Comparison of ENCODE assay signal across 19 cellular contexts in genomic region chr1:96474985-96475743, GRCh38.
A peak's percentile ranks its signal among the peaks of the same experiment; 100 is the strongest.
DNase-seq lines count a peak whose midpoint lies in the region; ATAC-seq and TF ChIP-seq lines count a peak whose summit lies in the region.
"Had no signal": no experiment of that assay in that cellular context is flagged by ENCODE, and none has a peak within 500 bp of the region (broad histone marks: within the 10 kb centered on the region; RNA-seq: fewer than 3 reads in every experiment).

No MANE protein-coding gene starts in this region.

- H2BK15ac ChIP-seq in IMR-90 (ENCODE audit: low read depth, low read length) (no peak overlapping the region), mesendoderm (replicated peaks; ENCODE audit: low read depth) (no peak overlapping the region)

- no peaks in the 10 kb centered on the region for H3K9me1 ChIP-seq in IMR-90 (ENCODE audit: insufficient read depth, low read length)

- H3K4me1 ChIP-seq in IMR-90 (ENCODE audit: control insufficient read depth, insufficient read depth, low read length) (no peaks in the 10 kb centered on the region), mesendoderm (ENCODE audit: control insufficient read depth, low read depth, low read length) (peaks cover 6% of the 10 kb centered on the region)

- WGBS in IMR-90 (ENCODE audit: extremely low coverage in 2 of 2, insufficient read length in 1 of 2), 2 experiments: no CpG with 5 or more reads among the region's 7 CpGs
- no CpG with 5 or more reads among the region's 7 CpGs for WGBS in mesendoderm (ENCODE audit: extremely low coverage, insufficient coverage, low lambda C conversion rate)

- ATAC-seq in IMR-90 (ENCODE audit: low read depth) (no peak), GM18519 (IDR thresholded peaks at IDR 0.05; ENCODE audit: low FRiP score, unreplicated experiment) (no peak), HG03095 (IDR thresholded peaks at IDR 0.05; ENCODE audit: unreplicated experiment) (no peak)
- ATAC-seq: GM12878, K562, Panc1 had no signal

- H2AK9ac ChIP-seq in IMR-90 (replicated peaks; ENCODE audit: low read depth, low read length, poor library complexity): no peak overlapping the region

- H2AK5ac ChIP-seq in IMR-90 (ENCODE audit: low read depth, low read length): no peak overlapping the region
- no peak overlapping the region for H2AK5ac ChIP-seq in mesendoderm (ENCODE audit: low read length)

- H2BK120ac ChIP-seq in IMR-90 (ENCODE audit: low read depth, low read length): no peak overlapping the region
- H2BK120ac ChIP-seq in mesendoderm (ENCODE audit: low read depth, low read length): no peak overlapping the region

- CTCF ChIA-PET in IMR-90 (lab: Yijun Ruan, JAX): no interaction called here

- H3K56ac ChIP-seq in IMR-90 (ENCODE audit: extremely low read depth, insufficient read depth, low read length) (no peak overlapping the region), mesendoderm (ENCODE audit: low read length) (no peak overlapping the region)

- DNase-seq in ELF-1 (ENCODE audit: low read depth, low spot score) (peak; percentile 87), IMR-90 (no peak), iPS DF 19.7 (ENCODE audit: low read depth, low spot score) (peak; percentile 76), mesendoderm (peak; percentile 55), ureter (ENCODE audit: low spot score) (no peak), NCI-H1694 treated with DMSO at 0.1 percent for 48 hours (lab: John Stamatoyannopoulos, UW) (no peak)
- DNase-seq: Calu3; CD4-positive, alpha-beta memory T cell; GOT3; HFFc6; NCI-H1092 treated with DMSO at 0.1 percent for 48 hours; NCI-H2081 treated with DMSO at 0.1 percent for 48 hours; NCI-H510A treated with DMSO at 0.1 percent for 48 hours had no signal

- no peak overlapping the region for H3K9ac ChIP-seq in IMR-90 (ENCODE audit: low read depth, low read length)
- H3K9ac ChIP-seq in mesendoderm (ENCODE audit: low read length): no peak overlapping the region

- H2BK5ac ChIP-seq in IMR-90 (ENCODE audit: low read depth, low read length, poor library complexity, severe bottlenecking) (no peak overlapping the region), mesendoderm (ENCODE audit: low read length) (no peak overlapping the region)

- H4K91ac ChIP-seq in IMR-90 (ENCODE audit: insufficient read depth, low read depth, low read length): no peak overlapping the region

- no peak for TF ChIP-seq POLR2A in IMR-90 (IDR thresholded peaks at IDR 0.05; ENCODE audit: low read depth, low read length)

- H3K4me2 ChIP-seq in IMR-90 (ENCODE audit: low read depth, low read length) (no peak overlapping the region), mesendoderm (ENCODE audit: low read length) (no peak overlapping the region)

- no peak overlapping the region for H4K5ac ChIP-seq in IMR-90 (ENCODE audit: low read depth, low read length)
- no peak overlapping the region for H4K5ac ChIP-seq in mesendoderm (ENCODE audit: low read length)

- POLR2A ChIA-PET in IMR-90 (lab: Charles Lee; ENCODE audit: unreplicated experiment): no interaction called here

- H3K79me2 ChIP-seq in mesendoderm (ENCODE audit: control insufficient read depth, insufficient read depth, low read length): no peaks in the 10 kb centered on the region

- H3K14ac ChIP-seq in IMR-90 (replicated peaks; ENCODE audit: low read depth, low read length): no peak overlapping the region

- H3K4me3 ChIP-seq in IMR-90 (ENCODE audit: insufficient read depth, low read depth, low read length) (no peak overlapping the region), mesendoderm (ENCODE audit: low read length) (no peak overlapping the region)
- H3K4me3 ChIP-seq: GM12878, K562, SJSA1 had no signal

- in situ Hi-C loops in IMR-90 (cut with MboI; ENCODE audit: low sequenced_read_pairs): no loop called here

- TF ChIP-seq RAD21 in IMR-90 (IDR thresholded peaks at IDR 0.05; ENCODE audit: low read length): no peak

- H2AFZ ChIP-seq in IMR-90 (replicated peaks; ENCODE audit: low read length, poor library complexity): peak overlapping the region; percentile 14

- no peak overlapping the region for H2BK20ac ChIP-seq in IMR-90 (ENCODE audit: low read depth, low read length)

- TF ChIP-seq CTCF in IMR-90 (conservative IDR thresholded peaks at IDR 0.05; ENCODE audit: low read depth, low read length): no peak

- H3K27me3 ChIP-seq in IMR-90 (ENCODE audit: control insufficient read depth, insufficient read depth, low read length) (no peaks in the 10 kb centered on the region), mesendoderm (ENCODE audit: insufficient read depth, low read length, poor library complexity) (peaks cover 8% of the 10 kb centered on the region)
- H3K27me3 ChIP-seq: SJSA1 had no signal

- no peaks in the 10 kb centered on the region for H4K20me1 ChIP-seq in IMR-90 (ENCODE audit: insufficient read depth, low read length)

- no peak overlapping the region for H4K8ac ChIP-seq in IMR-90 (ENCODE audit: low read depth in 2 of 2, low read length in 2 of 2)
- H4K8ac ChIP-seq in mesendoderm (ENCODE audit: low read depth, low read length): no peak overlapping the region

- intact Hi-C loops in IMR-90 (cut with micrococcal nuclease): no loop called here

- no peaks in the 10 kb centered on the region for H3K9me3 ChIP-seq in IMR-90 (ENCODE audit: control insufficient read depth, insufficient read depth, low read length)
- H3K9me3 ChIP-seq: SJSA1 had no signal

- H3K36me3 ChIP-seq in IMR-90 (ENCODE audit: control insufficient read depth, insufficient read depth, low read length) (no peaks in the 10 kb centered on the region), mesendoderm (ENCODE audit: control insufficient read depth, insufficient read depth, low read length) (no peaks in the 10 kb centered on the region)
- H3K36me3 ChIP-seq: SJSA1 had no signal

- BruUV-seq in IMR-90 (replicated peaks; lab: Mats Ljungman, UMichigan): no TSS peak

- no peak overlapping the region for H3K27ac ChIP-seq in IMR-90 (ENCODE audit: insufficient read depth, low read length)
- H3K27ac ChIP-seq in mesendoderm (ENCODE audit: low read depth, low read length): no peak overlapping the region
- H3K27ac ChIP-seq: SJSA1 had no signal

- H3K23ac ChIP-seq in IMR-90 (ENCODE audit: low read depth, low read length): no peak overlapping the region
- no peak overlapping the region for H3K23ac ChIP-seq in mesendoderm (ENCODE audit: low read length)

- H3K4ac ChIP-seq in IMR-90 (ENCODE audit: low read depth, low read length) (no peak overlapping the region; the same call in 1 of the 2 replicates), mesendoderm (ENCODE audit: low read depth, low read length) (no peak overlapping the region)

- dilution Hi-C loops in IMR-90 (cut with HindIII; ENCODE audit: low sequenced_read_pairs, unreplicated experiment): no loop called here

- H3K18ac ChIP-seq in IMR-90 (ENCODE audit: low read depth, low read length) (no peak overlapping the region), mesendoderm (ENCODE audit: low read length) (no peak overlapping the region)

- H3K79me1 ChIP-seq in IMR-90 (ENCODE audit: low read depth in 1 of 2, low read length in 2 of 2) (no peaks in the 10 kb centered on the region), mesendoderm (ENCODE audit: low read length) (no peaks in the 10 kb centered on the region)

TF ChIP-seq in IMR-90, 13 proteins besides CTCF, POLR2A, EP300 and RAD21:
- no peak for TF ChIP-seq RCOR1 (IDR thresholded peaks at IDR 0.05; ENCODE audit: insufficient replicate concordance, low read length)
- no peak for TF ChIP-seq CEBPB (IDR thresholded peaks at IDR 0.05; ENCODE audit: low read depth, low read length)
- no peak for TF ChIP-seq RFX5 (IDR thresholded peaks at IDR 0.05; ENCODE audit: low read depth, low read length)
- no peak for TF ChIP-seq ELK1 (IDR thresholded peaks at IDR 0.05; ENCODE audit: borderline replicate concordance, low read depth, low read length)
- TF ChIP-seq CHD1 (IDR thresholded peaks at IDR 0.05; ENCODE audit: low read depth, low read length): no peak
- no peak for TF ChIP-seq FOS (IDR thresholded peaks at IDR 0.05; ENCODE audit: low read depth, low read length)

Comparison
In these comparisons a context has a peak if more than half of its experiments do, and no peak if none do; other contexts are left out.
1. DNase-seq: peak in ELF-1 (single experiment), iPS DF 19.7 (single experiment) and mesendoderm (single experiment); none in IMR-90 (single experiment), ureter (single experiment) and NCI-H1694 treated with DMSO at 0.1 percent for 48 hours (single experiment).